11 cellular contexts compared by ENCODE assay signal in genomic region chr5:180208038-180208434, GRCh38. TPM values are rescaled to one million over a fixed set of nuclear protein-coding genes. Genes with fewer than 3 reads are reported as not detected.
DNase-seq lines count a peak whose midpoint lies in the region; ATAC-seq and TF ChIP-seq lines count a peak whose summit lies in the region.
"Had no signal": no experiment of that assay in that cellular context is flagged by ENCODE, and none has a peak within 500 bp of the region (broad histone marks: within the 10 kb centered on the region; RNA-seq: fewer than 3 reads in every experiment).

No MANE protein-coding gene starts in this region.

- H3K27ac Mint-ChIP-seq in chondrocyte (ENCODE audit: unreplicated experiment) (no peak overlapping the region), nephron (no peak overlapping the region)

- peaks cover 10% of the 10 kb centered on the region for H3K4me1 Mint-ChIP-seq in chondrocyte (ENCODE audit: low read depth)
- peaks cover 4% of the 10 kb centered on the region for H3K4me1 Mint-ChIP-seq in nephron

- H3K9me3 ChIP-seq in BLaER1 (no peaks in the 10 kb centered on the region), HUES6 (ENCODE audit: control insufficient read depth, insufficient read depth, low read depth, low read length) (no peaks in the 10 kb centered on the region)

- H3K36me3 ChIP-seq in BLaER1 (no peaks in the 10 kb centered on the region), HUES6 (ENCODE audit: control insufficient read depth, insufficient read depth, low read length) (no peaks in the 10 kb centered on the region)

- H3K4me3 ChIP-seq in BLaER1 = peak overlapping the region; percentile 73
- H3K4me3 ChIP-seq in HUES6 (ENCODE audit: low read depth, low read length) = peak overlapping the region; percentile 50

- no peak overlapping the region for H3K27ac ChIP-seq in BLaER1
- H3K27ac ChIP-seq in HUES6 (ENCODE audit: low read depth, low read length) = no peak overlapping the region

- H3K4me1 ChIP-seq in BLaER1 (peaks cover 21% of the 10 kb centered on the region), HUES6 (ENCODE audit: control insufficient read depth, insufficient read depth, low read length) (peaks cover 7% of the 10 kb centered on the region)

- TF ChIP-seq CTCF in chondrocyte (IDR thresholded peaks at IDR 0.05) (no peak), nephron (IDR thresholded peaks at IDR 0.05; ENCODE audit: unreplicated experiment in 3 of 3) (no peak)

- H3K27me3 ChIP-seq in BLaER1 (peaks cover 8% of the 10 kb centered on the region), HUES6 (ENCODE audit: control insufficient read depth, insufficient read depth, low read length) (peaks cover 43% of the 10 kb centered on the region)

- H3K4me3 Mint-ChIP-seq in chondrocyte (ENCODE audit: unreplicated experiment) = peak overlapping the region; percentile 62
- peak overlapping the region; percentile 66 to 79 (median 68) for H3K4me3 Mint-ChIP-seq in nephron

- ATAC-seq in HG02973 (IDR thresholded peaks at IDR 0.05; ENCODE audit: unreplicated experiment) = no peak

- H3K36me3 Mint-ChIP-seq in chondrocyte (ENCODE audit: low read depth) (no peaks in the 10 kb centered on the region), nephron (ENCODE audit: low read depth) (no peaks in the 10 kb centered on the region)

- H3K4me2 ChIP-seq in BLaER1 = peak overlapping the region; percentile 89

- no peak for DNase-seq in chondrocyte (ENCODE audit: low spot score)
- DNase-seq in EL = no peak
- DNase-seq in AG08395 (ENCODE audit: low spot score) = no peak
- DNase-seq in Kasumi-1 (lab: John Stamatoyannopoulos, UW) = no peak
- DNase-seq: DMS79 treated with DMSO at 0.1 percent for 48 hours; NCI-H446; stimulated activated CD4-positive, alpha-beta T cell treated with anti-CD3 and anti-CD28 coated beads, Interleukin-2, amount 100 ng/mL, for 24 hours had no signal

- H3K9ac ChIP-seq in BLaER1 = peak overlapping the region; percentile 75; the same call in 1 of the 2 replicates
- no peak overlapping the region for H3K9ac ChIP-seq in HUES6 (ENCODE audit: low read length)

- peaks cover 10% of the 10 kb centered on the region for H3K27me3 Mint-ChIP-seq in chondrocyte (ENCODE audit: low read depth)
- H3K27me3 Mint-ChIP-seq in nephron (ENCODE audit: low read depth) = peaks cover 31% of the 10 kb centered on the region

- H3K9me3 Mint-ChIP-seq in chondrocyte (ENCODE audit: low read depth) = peaks cover 3% of the 10 kb centered on the region
- no peaks in the 10 kb centered on the region for H3K9me3 Mint-ChIP-seq in nephron

- no peaks in the 10 kb centered on the region for H4K20me1 ChIP-seq in BLaER1

RNA-seq across cellular contexts. Expression of gene RASGEF1C, which starts 1.0 kb away (rescaled TPM):
- total RNA-seq in chondrocyte = not detected in 3 replicates
